8 cellular contexts compared by ENCODE assay signal in the genomic region with DNA sequence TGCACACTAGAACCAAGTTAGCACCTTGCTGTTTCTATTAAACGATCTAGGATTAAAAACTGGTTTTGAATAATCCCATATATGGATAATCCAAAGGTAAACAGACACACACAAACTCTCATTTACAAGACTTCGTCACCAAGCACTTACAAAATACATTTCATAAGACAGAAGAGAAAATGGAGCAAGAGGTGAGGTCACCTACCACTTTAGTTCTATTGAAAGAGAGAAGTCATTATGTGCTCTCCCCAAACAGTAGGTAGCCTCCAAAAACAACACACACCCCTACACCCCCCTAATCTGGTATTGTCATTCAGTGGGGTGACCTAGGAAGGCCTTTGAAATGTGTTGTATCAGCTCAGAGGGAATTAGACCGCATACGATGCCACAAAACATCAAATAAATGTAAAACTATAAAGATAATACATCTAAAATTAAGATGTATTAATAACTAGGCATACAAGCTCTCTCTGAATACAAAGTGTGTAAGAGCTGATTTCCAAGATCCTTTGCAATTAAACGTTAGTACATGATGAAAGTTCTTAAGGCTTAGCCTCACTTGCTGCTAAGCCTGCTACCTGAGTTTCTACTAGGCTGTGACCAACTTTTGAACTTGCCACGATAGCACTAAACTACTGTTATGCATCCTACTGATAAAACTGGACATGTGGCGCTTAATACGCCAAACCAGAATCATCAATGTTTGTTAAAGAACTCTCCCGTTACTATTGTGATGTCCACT. TPM values are rescaled to one million over a fixed set of nuclear protein-coding genes. Genes with fewer than 3 reads are reported as not detected.
DNase-seq lines count a peak whose midpoint lies in the region; TF ChIP-seq lines count a peak whose summit lies in the region.

No MANE protein-coding gene starts in this region.

- no peaks in the 10 kb centered on the region for H3K9me3 ChIP-seq in iPS DF 6.9 (ENCODE audit: control insufficient read depth, insufficient read depth, low read length)
- H3K9me3 ChIP-seq in smooth muscle cell (replicated peaks; ENCODE audit: low read depth): no peaks in the 10 kb centered on the region

- H4K20me1 ChIP-seq in KMS-11 (ENCODE audit: insufficient read depth) (peaks cover 27% of the 10 kb centered on the region), smooth muscle cell (ENCODE audit: low read depth) (peaks cover 33% of the 10 kb centered on the region)

- no CpG with 5 or more reads among the region's 9 CpGs for WGBS in iPS DF 6.9 (ENCODE audit: insufficient coverage, insufficient read length)
- WGBS in smooth muscle cell (ENCODE audit: low lambda C conversion rate): 16% methylated on average over 9 of the region's 9 CpGs

- TF ChIP-seq CTCF in KMS-11 (conservative IDR thresholded peaks at IDR 0.05; ENCODE audit: low read depth, low read length) (no peak), smooth muscle cell (IDR thresholded peaks at IDR 0.05; ENCODE audit: borderline replicate concordance, insufficient read depth, poor library complexity, severe bottlenecking) (no peak)

- H3K27ac ChIP-seq in KMS-11 (peak overlapping the region; percentile 68; the same call in 1 of the 2 replicates), iPS DF 6.9 (ENCODE audit: low read length) (no peak overlapping the region), smooth muscle cell (ENCODE audit: low read depth) (peak overlapping the region; percentile 64)

- H3K27me3 Mint-ChIP-seq in activated CD4-positive, alpha-beta T cell treated with anti-CD3 and anti-CD28 coated beads, Interleukin-2, amount 10 ng/mL, durations not matched to agents 7 days and 5 days: no peaks in the 10 kb centered on the region
- no peaks in the 10 kb centered on the region for H3K27me3 Mint-ChIP-seq in activated T-helper 1 cell treated with anti-CD3 and anti-CD28 coated beads, Interleukin-12 subunit alpha, Interleukin-12 subunit beta, Interleukin-2, Interleukin-4 antibody, amounts not matched to agents 30 ng/mL and 10 ng/mL and 1 ng/mL, durations not matched to agents 14 hours and 24 hours and 36 hours (ENCODE audit: insufficient read depth)

- peaks cover 22% of the 10 kb centered on the region for H3K36me3 Mint-ChIP-seq in activated CD4-positive, alpha-beta T cell treated with anti-CD3 and anti-CD28 coated beads, Interleukin-2, amount 10 ng/mL, durations not matched to agents 7 days and 5 days (ENCODE audit: low read depth)
- peaks cover 35% of the 10 kb centered on the region for H3K36me3 Mint-ChIP-seq in activated T-helper 1 cell treated with anti-CD3 and anti-CD28 coated beads, Interleukin-12 subunit alpha, Interleukin-12 subunit beta, Interleukin-2, Interleukin-4 antibody, amounts not matched to agents 30 ng/mL and 10 ng/mL and 1 ng/mL, durations not matched to agents 14 hours and 24 hours and 36 hours (ENCODE audit: low read depth)

- POLR2A ChIA-PET in activated CD4-positive, alpha-beta T cell treated with anti-CD3 and anti-CD28 coated beads, Interleukin-2, amount 10 ng/mL, durations not matched to agents 7 days and 5 days (lab: Charles Lee): no interaction called here

- peaks cover 39% of the 10 kb centered on the region for H3K4me1 ChIP-seq in KMS-11 (ENCODE audit: low read depth, poor library complexity, severe bottlenecking)
- H3K4me1 ChIP-seq in iPS DF 6.9 (ENCODE audit: control insufficient read depth, insufficient read depth, low read length): no peaks in the 10 kb centered on the region; the same call in 1 of the 2 replicates
- peaks cover 27% of the 10 kb centered on the region for H3K4me1 ChIP-seq in smooth muscle cell (ENCODE audit: low read depth)

- intact Hi-C loops in activated T-helper 1 cell treated with anti-CD3 and anti-CD28 coated beads, Interleukin-12 subunit alpha, Interleukin-12 subunit beta, Interleukin-2, Interleukin-4 antibody, amounts not matched to agents 30 ng/mL and 10 ng/mL and 1 ng/mL, durations not matched to agents 14 hours and 24 hours and 36 hours (cut with micrococcal nuclease): no loop called here

- no peak overlapping the region for H3K4me3 ChIP-seq in KMS-11 (IDR thresholded peaks at IDR 0.05; ENCODE audit: insufficient read depth, low read depth, low read length)
- peak overlapping the region; percentile 92; the same call in 1 of the 2 replicates for H3K4me3 ChIP-seq in iPS DF 6.9 (ENCODE audit: low read length)
- H3K4me3 ChIP-seq in smooth muscle cell: peak overlapping the region; percentile 88

- H3K4me2 ChIP-seq in KMS-11 (peak overlapping the region; percentile 99), smooth muscle cell (peak overlapping the region; percentile 89)

- peak overlapping the region; percentile 92 for H3K27ac Mint-ChIP-seq in activated CD4-positive, alpha-beta T cell treated with anti-CD3 and anti-CD28 coated beads, Interleukin-2, amount 10 ng/mL, durations not matched to agents 7 days and 5 days
- H3K27ac Mint-ChIP-seq in activated T-helper 1 cell treated with anti-CD3 and anti-CD28 coated beads, Interleukin-12 subunit alpha, Interleukin-12 subunit beta, Interleukin-2, Interleukin-4 antibody, amounts not matched to agents 30 ng/mL and 10 ng/mL and 1 ng/mL, durations not matched to agents 14 hours and 24 hours and 36 hours: peak overlapping the region; percentile 93

- H3K9me3 Mint-ChIP-seq in activated CD4-positive, alpha-beta T cell treated with anti-CD3 and anti-CD28 coated beads, Interleukin-2, amount 10 ng/mL, durations not matched to agents 7 days and 5 days: no peaks in the 10 kb centered on the region
- no peaks in the 10 kb centered on the region for H3K9me3 Mint-ChIP-seq in activated T-helper 1 cell treated with anti-CD3 and anti-CD28 coated beads, Interleukin-12 subunit alpha, Interleukin-12 subunit beta, Interleukin-2, Interleukin-4 antibody, amounts not matched to agents 30 ng/mL and 10 ng/mL and 1 ng/mL, durations not matched to agents 14 hours and 24 hours and 36 hours

- H2AFZ ChIP-seq in KMS-11 (ENCODE audit: low read depth): no peak overlapping the region; the same call in 1 of the 2 replicates
- peak overlapping the region; percentile 95 for H2AFZ ChIP-seq in smooth muscle cell (ENCODE audit: low read depth)

- no peaks in the 10 kb centered on the region for H3F3A ChIP-seq in smooth muscle cell (ENCODE audit: low read depth)

- H3K27me3 ChIP-seq in KMS-11 (ENCODE audit: insufficient read depth, low read depth) (no peaks in the 10 kb centered on the region), iPS DF 6.9 (ENCODE audit: control insufficient read depth, insufficient read depth, low read length) (no peaks in the 10 kb centered on the region), smooth muscle cell (ENCODE audit: low read depth) (no peaks in the 10 kb centered on the region)

- H3K9ac ChIP-seq in KMS-11: peak overlapping the region; percentile 90; the same call in 1 of the 2 replicates
- peak overlapping the region; percentile 44 for H3K9ac ChIP-seq in smooth muscle cell (ENCODE audit: low read depth)

- peak; percentile 10 for DNase-seq in activated CD4-positive, alpha-beta T cell treated with anti-CD3 and anti-CD28 coated beads, Interleukin-2, amount 10 ng/mL, durations not matched to agents 7 days and 5 days
- no peak for DNase-seq in activated CD4-positive, alpha-beta T cell treated with anti-CD3 and anti-CD28 coated beads for 1 hour
- no peak for DNase-seq in activated T-helper 1 cell treated with anti-CD3 and anti-CD28 coated beads, Interleukin-12 subunit alpha, Interleukin-12 subunit beta, Interleukin-2, Interleukin-4 antibody, amounts not matched to agents 30 ng/mL and 10 ng/mL and 1 ng/mL, durations not matched to agents 14 hours and 24 hours and 36 hours (ENCODE audit: low spot score)
- DNase-seq in iPS DF 6.9 (ENCODE audit: low read depth, low spot score) (no peak), smooth muscle cell (lab: John Stamatoyannopoulos, UW; ENCODE audit: unreplicated experiment) (no peak), NCI-H1092 (lab: John Stamatoyannopoulos, UW) (no peak), AG08396 (ENCODE audit: low spot score) (no peak)

- peaks cover 55% of the 10 kb centered on the region for H3K79me2 ChIP-seq in KMS-11 (ENCODE audit: insufficient read depth, low read depth)
- H3K79me2 ChIP-seq in smooth muscle cell (ENCODE audit: low read depth): peaks cover 51% of the 10 kb centered on the region

- H3K4me3 Mint-ChIP-seq in activated CD4-positive, alpha-beta T cell treated with anti-CD3 and anti-CD28 coated beads, Interleukin-2, amount 10 ng/mL, durations not matched to agents 7 days and 5 days: peak overlapping the region; percentile 93
- H3K4me3 Mint-ChIP-seq in activated T-helper 1 cell treated with anti-CD3 and anti-CD28 coated beads, Interleukin-12 subunit alpha, Interleukin-12 subunit beta, Interleukin-2, Interleukin-4 antibody, amounts not matched to agents 30 ng/mL and 10 ng/mL and 1 ng/mL, durations not matched to agents 14 hours and 24 hours and 36 hours: peak overlapping the region; percentile 96

- peaks cover 43% of the 10 kb centered on the region for H3K4me1 Mint-ChIP-seq in activated CD4-positive, alpha-beta T cell treated with anti-CD3 and anti-CD28 coated beads, Interleukin-2, amount 10 ng/mL, durations not matched to agents 7 days and 5 days
- H3K4me1 Mint-ChIP-seq in activated T-helper 1 cell treated with anti-CD3 and anti-CD28 coated beads, Interleukin-12 subunit alpha, Interleukin-12 subunit beta, Interleukin-2, Interleukin-4 antibody, amounts not matched to agents 30 ng/mL and 10 ng/mL and 1 ng/mL, durations not matched to agents 14 hours and 24 hours and 36 hours (ENCODE audit: low read depth): peaks cover 49% of the 10 kb centered on the region

- H3K36me3 ChIP-seq in KMS-11 (ENCODE audit: insufficient read depth) (peaks cover 11% of the 10 kb centered on the region; the same call in 1 of the 2 replicates), iPS DF 6.9 (ENCODE audit: control insufficient read depth, insufficient read depth, low read length) (no peaks in the 10 kb centered on the region; the same call in 1 of the 2 replicates), smooth muscle cell (ENCODE audit: low read depth) (no peaks in the 10 kb centered on the region)

- CTCF ChIA-PET in activated CD4-positive, alpha-beta T cell treated with anti-CD3 and anti-CD28 coated beads, Interleukin-2, amount 10 ng/mL, durations not matched to agents 7 days and 5 days (lab: Charles Lee): interaction anchor here (1.4 kb wide), 1 partner anchor 88 kb away, joined by 3 read pairs; no protein-coding TSS in a partner anchor

RNA-seq across cellular contexts. Expression of a gene that starts 1.6 kb away (rescaled TPM):
- 10 to 100 TPM; 65.9 to 66.0 TPM for total RNA-seq in activated CD4-positive, alpha-beta T cell treated with anti-CD3 and anti-CD28 coated beads, Interleukin-2, amount 10 ng/mL, durations not matched to agents 7 days and 5 days
- 149 and 182 TPM in 2 replicates for total RNA-seq in activated T-helper 1 cell treated with anti-CD3 and anti-CD28 coated beads, Interleukin-12 subunit alpha, Interleukin-12 subunit beta, Interleukin-2, Interleukin-4 antibody, amounts not matched to agents 30 ng/mL and 10 ng/mL and 1 ng/mL, durations not matched to agents 14 hours and 24 hours and 36 hours
- total RNA-seq in smooth muscle cell: 45.7 and 57.8 TPM in 2 replicates
- polyA plus RNA-seq in smooth muscle cell: 28.2 and 33.8 TPM in 2 replicates
